Comparison of ENCODE assay signal across 17 cellular contexts in genomic region chr6:75618437-75618836, GRCh38. TPM values are rescaled to one million over a fixed set of nuclear protein-coding genes. Genes with fewer than 3 reads are reported as not detected.
DNase-seq lines count a peak whose midpoint lies in the region; ATAC-seq and TF ChIP-seq lines count a peak whose summit lies in the region.
"Had no signal": no experiment of that assay in that cellular context is flagged by ENCODE, and none has a peak within 500 bp of the region (broad histone marks: within the 10 kb centered on the region; RNA-seq: fewer than 3 reads in every experiment).

No MANE protein-coding gene starts in this region.

- H3K36me3 ChIP-seq in left ventricle myocardium inferior: peaks cover 4% of the 10 kb centered on the region
- H3K36me3 ChIP-seq in naive thymus-derived CD4-positive, alpha-beta T cell (ENCODE audit: control insufficient read depth in 2 of 3, insufficient read depth in 3 of 3, low read length in 3 of 3): peaks cover 0 to 5% (median 0%) of the 10 kb centered on the region in 3 experiments

- peak overlapping the region; percentile 70 for H3K27ac ChIP-seq in left ventricle myocardium inferior (replicated peaks)
- no peak overlapping the region for H3K27ac ChIP-seq in naive thymus-derived CD4-positive, alpha-beta T cell (ENCODE audit: low read depth, low read length)

- H3K4me1 Mint-ChIP-seq in activated T-helper 17 cell treated with anti-CD3 and anti-CD28 coated beads, Interleukin-2, amount 50 U/mL, for 72 hours: peaks cover 36% of the 10 kb centered on the region
- H3K4me1 Mint-ChIP-seq in naive thymus-derived CD4-positive, alpha-beta T cell: peaks cover 43 to 86% (median 77%) of the 10 kb centered on the region in 7 donors

- no peak for TF ChIP-seq CTCF in left ventricle myocardium inferior (IDR thresholded peaks at IDR 0.05; ENCODE audit: borderline replicate concordance)

- H3K27ac Mint-ChIP-seq in activated T-helper 17 cell treated with anti-CD3 and anti-CD28 coated beads, Interleukin-2, amount 50 U/mL, for 72 hours: peak overlapping the region; percentile 41
- H3K27ac Mint-ChIP-seq in naive thymus-derived CD4-positive, alpha-beta T cell: peak overlapping the region in 6 of 9 donors; percentile 2 to 71 (median 48)

- no peaks in the 10 kb centered on the region for H3K9me3 Mint-ChIP-seq in activated T-helper 17 cell treated with anti-CD3 and anti-CD28 coated beads, Interleukin-2, amount 50 U/mL, for 72 hours
- H3K9me3 Mint-ChIP-seq in naive thymus-derived CD4-positive, alpha-beta T cell: no peaks in the 10 kb centered on the region

- H3K36me3 Mint-ChIP-seq in activated T-helper 17 cell treated with anti-CD3 and anti-CD28 coated beads, Interleukin-2, amount 50 U/mL, for 72 hours (ENCODE audit: low read depth): peaks cover 38% of the 10 kb centered on the region
- peaks cover 0 to 21% (median 10%) of the 10 kb centered on the region in 5 donors for H3K36me3 Mint-ChIP-seq in naive thymus-derived CD4-positive, alpha-beta T cell

- peaks cover 11% of the 10 kb centered on the region for H3K9me3 ChIP-seq in left ventricle myocardium inferior (replicated peaks)
- no peaks in the 10 kb centered on the region for H3K9me3 ChIP-seq in naive thymus-derived CD4-positive, alpha-beta T cell (ENCODE audit: control insufficient read depth in 2 of 3, low read length in 3 of 3)

- no peak for ATAC-seq in Right ventricle myocardium superior (ENCODE audit: poor library complexity)
- no peak for ATAC-seq in activated T-helper 17 cell treated with anti-CD3 and anti-CD28 coated beads, Interleukin-2, amount 50 U/mL, for 72 hours (replicated peaks)
- no peak for ATAC-seq in naive thymus-derived CD4-positive, alpha-beta T cell

- intact Hi-C loops in left ventricle myocardium inferior (cut with micrococcal nuclease) (no loop called here), Right ventricle myocardium superior (cut with DNase I) (no loop called here)
- intact Hi-C loops in naive thymus-derived CD4-positive, alpha-beta T cell (cut with micrococcal nuclease): no loop called here

- no peaks in the 10 kb centered on the region for H3K27me3 Mint-ChIP-seq in activated T-helper 17 cell treated with anti-CD3 and anti-CD28 coated beads, Interleukin-2, amount 50 U/mL, for 72 hours
- no peaks in the 10 kb centered on the region for H3K27me3 Mint-ChIP-seq in naive thymus-derived CD4-positive, alpha-beta T cell

- H3K4me3 ChIP-seq in left ventricle myocardium inferior: no peak overlapping the region
- H3K4me3 ChIP-seq in naive thymus-derived CD4-positive, alpha-beta T cell (ENCODE audit: low read length): no peak overlapping the region

- POLR2A ChIA-PET in naive thymus-derived CD4-positive, alpha-beta T cell (lab: Charles Lee): no interaction called here

- peak overlapping the region; percentile 5 for H3K4me3 Mint-ChIP-seq in activated T-helper 17 cell treated with anti-CD3 and anti-CD28 coated beads, Interleukin-2, amount 50 U/mL, for 72 hours
- peak overlapping the region in 7 of 10 donors; percentile 4 to 67 (median 40) for H3K4me3 Mint-ChIP-seq in naive thymus-derived CD4-positive, alpha-beta T cell

- H3K4me1 ChIP-seq in left ventricle myocardium inferior: peaks cover 84% of the 10 kb centered on the region
- H3K4me1 ChIP-seq in naive thymus-derived CD4-positive, alpha-beta T cell (ENCODE audit: control insufficient read depth in 2 of 2, insufficient read depth in 2 of 2, low read length in 2 of 2): peaks cover 27 to 38% of the 10 kb centered on the region in 2 donors

- no peaks in the 10 kb centered on the region for H3K27me3 ChIP-seq in left ventricle myocardium inferior (ENCODE audit: low read depth)
- no peaks in the 10 kb centered on the region for H3K27me3 ChIP-seq in naive thymus-derived CD4-positive, alpha-beta T cell (ENCODE audit: control insufficient read depth in 2 of 2, insufficient read depth in 2 of 2, low read length in 2 of 2)

- DNase-seq in left ventricle myocardium inferior: no peak
- no peak for DNase-seq in Right ventricle myocardium superior
- DNase-seq in naive thymus-derived CD4-positive, alpha-beta T cell: no peak
- no peak for DNase-seq in CD1c-positive myeloid dendritic cell (ENCODE audit: extremely low spot score)
- no peak for DNase-seq in kidney tubule cell (ENCODE audit: low spot score)
- no peak for DNase-seq in NCI-H187 (lab: John Stamatoyannopoulos, UW)
- DNase-seq: AML-193, DMS153, EL, H7, KG1, NCI-H1092, NCI-H2107, NCI-H345, NCI-H69, PC-3 had no signal

- CTCF ChIA-PET in naive thymus-derived CD4-positive, alpha-beta T cell (lab: Charles Lee): no interaction called here

RNA-seq across cellular contexts. Expression of gene SENP6, which starts 16.8 kb away (rescaled TPM):
- total RNA-seq in left ventricle myocardium inferior (54.2 TPM), Right ventricle myocardium superior (46.8 TPM)
- 10 to 100 TPM; 60.0 to 68.3 TPM for total RNA-seq in activated T-helper 17 cell treated with anti-CD3 and anti-CD28 coated beads, Interleukin-2, amount 50 U/mL, for 72 hours
- 100 to 1,000 TPM in 4 of 5 experiments, 10 to 100 TPM in 1; 77.9 to 132 (median 124) TPM for total RNA-seq in naive thymus-derived CD4-positive, alpha-beta T cell
- polyA plus RNA-seq in naive thymus-derived CD4-positive, alpha-beta T cell: 10 to 100 TPM; 51.7 to 82.1 TPM
